1 cellular context compared by ENCODE assay signal in the genomic region with DNA sequence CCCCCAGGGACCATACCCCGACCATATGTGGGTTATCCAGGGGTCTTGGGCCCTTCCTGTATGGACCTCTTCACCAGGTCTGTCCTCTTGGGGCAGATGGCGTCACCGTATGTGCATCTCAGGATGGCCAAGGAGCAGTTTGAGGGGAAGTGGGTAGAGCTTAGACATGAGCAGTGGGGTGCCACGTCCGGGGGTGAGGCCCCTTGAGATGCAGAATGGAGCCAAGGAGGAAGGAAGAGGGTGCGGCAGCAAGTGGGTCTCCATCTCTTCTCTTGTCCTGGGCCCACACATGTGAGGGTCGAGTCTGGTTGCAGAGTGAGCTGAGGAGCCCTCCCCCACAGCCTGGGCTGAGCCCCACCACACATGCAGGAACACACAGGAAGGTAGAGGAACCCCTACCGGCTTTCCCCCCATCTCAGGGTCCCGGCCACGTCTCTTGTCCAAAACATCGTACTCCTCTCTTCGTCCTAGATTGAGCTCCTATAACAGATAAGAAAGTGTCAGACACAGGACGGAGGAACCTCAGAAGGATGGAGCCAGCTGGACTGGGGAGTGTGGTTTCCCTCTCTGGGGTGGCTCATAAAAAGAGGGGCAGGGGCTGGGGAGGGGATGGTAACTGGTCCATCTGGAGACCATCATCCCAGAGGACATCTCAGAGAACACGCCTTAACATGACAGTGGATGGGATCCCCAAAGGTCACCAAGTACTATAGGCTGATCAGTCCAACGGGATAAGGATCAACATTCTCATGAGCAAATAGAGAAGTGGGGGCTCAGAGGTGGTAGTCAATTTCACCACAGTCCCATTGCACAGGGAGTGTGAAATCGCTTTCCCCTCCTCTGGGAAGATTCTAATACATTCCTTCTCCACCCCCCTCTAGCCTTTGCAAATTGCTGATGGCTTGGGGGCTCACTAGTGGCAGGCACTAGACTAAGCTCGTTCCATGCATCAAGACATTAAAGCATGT.
TF ChIP-seq lines count a peak whose summit lies in the region.

No MANE protein-coding gene starts in this region.

TF ChIP-seq in IMR-90, 13 proteins besides CTCF, POLR2A, EP300 and RAD21:
- TF ChIP-seq SMC3 (IDR thresholded peaks at IDR 0.05; ENCODE audit: low read depth, low read length): no peak
